In the genomic region with DNA sequence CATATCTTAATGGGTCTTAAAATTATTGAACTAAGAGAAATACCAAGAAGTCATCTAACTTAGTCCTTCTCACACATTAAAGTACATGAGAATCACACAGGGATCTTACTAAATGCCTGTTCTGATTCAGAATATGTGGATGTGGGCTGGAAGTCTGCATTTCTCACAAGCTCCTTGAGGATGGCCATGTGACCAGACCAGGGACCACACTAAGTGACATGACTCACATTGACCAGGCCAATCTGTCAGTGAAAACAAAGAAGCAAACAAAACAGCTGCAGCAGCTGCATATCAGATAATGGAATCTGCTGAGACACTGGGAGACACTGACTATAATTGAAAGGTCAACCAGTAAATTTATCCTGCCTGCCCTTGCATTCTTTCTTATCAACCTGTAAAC, we compare ENCODE assay signal across 14 cellular contexts.
DNase-seq lines count a peak whose midpoint lies in the region; ATAC-seq and TF ChIP-seq lines count a peak whose summit lies in the region.
"Had no signal": no experiment of that assay in that cellular context is flagged by ENCODE, and none has a peak within 500 bp of the region (broad histone marks: within the 10 kb centered on the region; RNA-seq: fewer than 3 reads in every experiment).

No MANE protein-coding gene starts in this region.

- peak; percentile 75 for ATAC-seq in Right ventricle myocardium inferior
- ATAC-seq: A549, Panc1, WTC11 had no signal

- H3K36me3 ChIP-seq in right atrium auricular region, result no peaks in the 10 kb centered on the region
- no peaks in the 10 kb centered on the region for H3K36me3 ChIP-seq in spleen

- TF ChIP-seq POLR2A in spleen (IDR thresholded peaks at IDR 0.05), result no peak

- intact Hi-C loops in Right ventricle myocardium inferior (cut with DNase I), result no loop called here
- intact Hi-C loops in activated T-helper 1 cell treated with anti-CD3 and anti-CD28 coated beads, Interleukin-12 subunit alpha, Interleukin-12 subunit beta, Interleukin-2, Interleukin-4 antibody, amounts not matched to agents 30 ng/mL and 10 ng/mL and 1 ng/mL, durations not matched to agents 14 hours and 24 hours and 36 hours (cut with micrococcal nuclease), result no loop called here
- intact Hi-C loops in spleen (cut with DNase I; ENCODE audit: low total_unique reads), result no loop called here

- no peaks in the 10 kb centered on the region for H3K27me3 Mint-ChIP-seq in activated T-helper 1 cell treated with anti-CD3 and anti-CD28 coated beads, Interleukin-12 subunit alpha, Interleukin-12 subunit beta, Interleukin-2, Interleukin-4 antibody, amounts not matched to agents 30 ng/mL and 10 ng/mL and 1 ng/mL, durations not matched to agents 14 hours and 24 hours and 36 hours (ENCODE audit: insufficient read depth)

- H3K4me1 Mint-ChIP-seq in activated T-helper 1 cell treated with anti-CD3 and anti-CD28 coated beads, Interleukin-12 subunit alpha, Interleukin-12 subunit beta, Interleukin-2, Interleukin-4 antibody, amounts not matched to agents 30 ng/mL and 10 ng/mL and 1 ng/mL, durations not matched to agents 14 hours and 24 hours and 36 hours (ENCODE audit: low read depth), result no peaks in the 10 kb centered on the region

- H3K4me3 ChIP-seq in right atrium auricular region, result no peak overlapping the region
- H3K4me3 ChIP-seq in astrocyte of the cerebellum (ENCODE audit: low read depth, low read length), result no peak overlapping the region
- no peak overlapping the region for H3K4me3 ChIP-seq in spleen
- H3K4me3 ChIP-seq: A549 had no signal

- no peak overlapping the region for H3K4me3 Mint-ChIP-seq in activated T-helper 1 cell treated with anti-CD3 and anti-CD28 coated beads, Interleukin-12 subunit alpha, Interleukin-12 subunit beta, Interleukin-2, Interleukin-4 antibody, amounts not matched to agents 30 ng/mL and 10 ng/mL and 1 ng/mL, durations not matched to agents 14 hours and 24 hours and 36 hours
- H3K4me3 Mint-ChIP-seq: WTC11 had no signal

- in situ Hi-C loops in astrocyte of the cerebellum (cut with HindIII; ENCODE audit: low sequenced_read_pairs), result no loop called here

- no peaks in the 10 kb centered on the region for H3K27me3 ChIP-seq in right atrium auricular region
- no peaks in the 10 kb centered on the region for H3K27me3 ChIP-seq in spleen (replicated peaks in 1 of 7)

- H3K27ac ChIP-seq in right atrium auricular region (no peak overlapping the region), spleen (no peak overlapping the region)
- H3K27ac ChIP-seq: A549, KMS-11 had no signal

- H3K9me3 ChIP-seq in right atrium auricular region, result peaks cover 0 to 24% of the 10 kb centered on the region in 2 donors
- H3K9me3 ChIP-seq in spleen, result peaks cover 0 to 35% (median 21%) of the 10 kb centered on the region in 8 donors

- DNase-seq in Right ventricle myocardium inferior (ENCODE audit: missing footprints) (no peak), right atrium auricular region (ENCODE audit: low spot score) (no peak), astrocyte of the cerebellum (ENCODE audit: low read depth) (peak; percentile 29), iris pigment epithelial cell (ENCODE audit: low read depth) (peak; percentile 83), SHP77 (lab: John Stamatoyannopoulos, UW) (no peak), Kasumi-1 (lab: John Stamatoyannopoulos, UW) (no peak), spleen (no peak)
- no peak for DNase-seq in activated T-helper 1 cell treated with anti-CD3 and anti-CD28 coated beads, Interleukin-12 subunit alpha, Interleukin-12 subunit beta, Interleukin-2, Interleukin-4 antibody, amounts not matched to agents 30 ng/mL and 10 ng/mL and 1 ng/mL, durations not matched to agents 14 hours and 24 hours and 36 hours (ENCODE audit: low spot score)
- DNase-seq: cortex of kidney, DND-41 had no signal

- TF ChIP-seq CTCF in right atrium auricular region (IDR thresholded peaks at IDR 0.05), result no peak
- no peak for TF ChIP-seq CTCF in astrocyte of the cerebellum (IDR thresholded peaks at IDR 0.05; ENCODE audit: low read depth, low read length, missing control alignments)
- TF ChIP-seq CTCF in spleen (IDR thresholded peaks at IDR 0.05 in 8 of 11, conservative IDR thresholded peaks at IDR 0.05 in 3 of 11), result no peak

- H3K36me3 Mint-ChIP-seq in activated T-helper 1 cell treated with anti-CD3 and anti-CD28 coated beads, Interleukin-12 subunit alpha, Interleukin-12 subunit beta, Interleukin-2, Interleukin-4 antibody, amounts not matched to agents 30 ng/mL and 10 ng/mL and 1 ng/mL, durations not matched to agents 14 hours and 24 hours and 36 hours (ENCODE audit: low read depth), result no peaks in the 10 kb centered on the region

- H3K4me1 ChIP-seq in right atrium auricular region, result no peaks in the 10 kb centered on the region
- H3K4me1 ChIP-seq in spleen, result no peaks in the 10 kb centered on the region
- H3K4me1 ChIP-seq: A549 had no signal

- H3K27ac Mint-ChIP-seq in activated T-helper 1 cell treated with anti-CD3 and anti-CD28 coated beads, Interleukin-12 subunit alpha, Interleukin-12 subunit beta, Interleukin-2, Interleukin-4 antibody, amounts not matched to agents 30 ng/mL and 10 ng/mL and 1 ng/mL, durations not matched to agents 14 hours and 24 hours and 36 hours, result no peak overlapping the region
- H3K27ac Mint-ChIP-seq: WTC11 had no signal

- H3K9me3 Mint-ChIP-seq in activated T-helper 1 cell treated with anti-CD3 and anti-CD28 coated beads, Interleukin-12 subunit alpha, Interleukin-12 subunit beta, Interleukin-2, Interleukin-4 antibody, amounts not matched to agents 30 ng/mL and 10 ng/mL and 1 ng/mL, durations not matched to agents 14 hours and 24 hours and 36 hours, result no peaks in the 10 kb centered on the region

Comparison
In these comparisons a context has a peak if more than half of its experiments do, and no peak if none do; other contexts are left out.
1. DNase-seq: peak in astrocyte of the cerebellum (single experiment) and iris pigment epithelial cell (single experiment); none in Right ventricle myocardium inferior (single experiment), right atrium auricular region (single experiment), SHP77 (0 of 2), Kasumi-1 (0 of 2), activated T-helper 1 cell treated with anti-CD3 and anti-CD28 coated beads, Interleukin-12 subunit alpha, Interleukin-12 subunit beta, Interleukin-2, Interleukin-4 antibody, amounts not matched to agents 30 ng/mL and 10 ng/mL and 1 ng/mL, durations not matched to agents 14 hours and 24 hours and 36 hours (single experiment) and spleen (single experiment).